ENCODE assay signal across 12 cellular contexts in the genomic region with DNA sequence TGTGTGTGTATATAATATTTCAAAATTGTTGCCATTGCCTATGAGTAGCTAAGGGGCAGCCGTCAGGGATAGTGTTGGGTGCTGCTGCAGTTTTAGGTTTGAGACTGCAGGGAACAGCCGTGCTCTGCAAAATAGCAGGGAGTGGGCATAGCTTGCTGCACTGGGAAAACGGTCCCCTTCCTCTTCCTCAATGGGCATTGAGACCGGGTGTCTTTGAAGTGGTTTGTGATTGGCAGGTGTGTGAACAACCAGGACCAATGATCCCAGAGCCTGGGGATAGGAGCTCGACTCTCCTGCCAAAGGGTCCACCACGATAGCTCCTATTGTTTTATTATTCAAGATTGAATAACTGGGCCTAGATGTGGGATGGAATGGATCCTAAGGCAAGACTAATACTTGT. TPM values are rescaled to one million over a fixed set of nuclear protein-coding genes. Genes with fewer than 3 reads are reported as not detected.
DNase-seq lines count a peak whose midpoint lies in the region; FAIRE-seq and TF ChIP-seq lines count a peak whose summit lies in the region.
"Had no signal": no experiment of that assay in that cellular context is flagged by ENCODE, and none has a peak within 500 bp of the region (broad histone marks: within the 10 kb centered on the region; RNA-seq: fewer than 3 reads in every experiment).

No MANE protein-coding gene starts in this region.

- H3K27ac ChIP-seq in H9 (ENCODE audit: insufficient read length, low read depth, low read length): no peak overlapping the region
- H3K27ac ChIP-seq in astrocyte (ENCODE audit: low read depth, low read length): no peak overlapping the region
- H3K27ac ChIP-seq in neural progenitor cell: no peak overlapping the region
- H3K27ac ChIP-seq in SJCRH30: no peak overlapping the region
- H3K27ac ChIP-seq: RWPE1, VCaP had no signal

- no peak overlapping the region for H4K5ac ChIP-seq in H9 (ENCODE audit: insufficient read length, low read depth, low read length)

- H3K36me3 ChIP-seq in astrocyte (ENCODE audit: insufficient read depth, low read length): no peaks in the 10 kb centered on the region
- no peaks in the 10 kb centered on the region for H3K36me3 ChIP-seq in neural progenitor cell
- H3K36me3 ChIP-seq in SJCRH30: no peaks in the 10 kb centered on the region

- H3K4ac ChIP-seq in H9 (ENCODE audit: low read depth, low read length): no peak overlapping the region

- H3K56ac ChIP-seq in H9 (ENCODE audit: insufficient read length, low read depth, low read length): no peak overlapping the region

- peaks cover 46% of the 10 kb centered on the region for H3K27me3 Mint-ChIP-seq in activated CD4-positive, alpha-beta T cell treated with anti-CD3 and anti-CD28 coated beads, Interleukin-2, amount 10 ng/mL, durations not matched to agents 7 days and 5 days
- H3K27me3 Mint-ChIP-seq in H9 (ENCODE audit: low read depth) (peaks cover 93% of the 10 kb centered on the region), astrocyte (ENCODE audit: low read depth, unreplicated experiment) (peaks cover 72% of the 10 kb centered on the region), neural progenitor cell (ENCODE audit: insufficient read depth, low read depth) (peaks cover 39% of the 10 kb centered on the region)

- H3K23ac ChIP-seq in H9 (ENCODE audit: insufficient read length, low read depth, low read length): no peak overlapping the region

- CTCF ChIA-PET in activated CD4-positive, alpha-beta T cell treated with anti-CD3 and anti-CD28 coated beads, Interleukin-2, amount 10 ng/mL, durations not matched to agents 7 days and 5 days (lab: Charles Lee): interaction anchor here (0.7 to 4.0 kb wide), 8 partner anchors 10 to 59 kb away, joined by 3 to 34 read pairs (median 4); no protein-coding TSS in a partner anchor

- no peak overlapping the region for H2BK5ac ChIP-seq in H9 (ENCODE audit: insufficient read length, low read length)

- no peak overlapping the region for H3K18ac ChIP-seq in H9 (ENCODE audit: insufficient read length, low read depth, low read length)

- H3K9me3 ChIP-seq in H9 (ENCODE audit: control insufficient read depth, low read depth, low read length) (no peaks in the 10 kb centered on the region), astrocyte (ENCODE audit: insufficient read depth, low read depth, low read length) (no peaks in the 10 kb centered on the region), neural progenitor cell (ENCODE audit: low read depth) (no peaks in the 10 kb centered on the region), SJCRH30 (replicated peaks) (no peaks in the 10 kb centered on the region)

- TF ChIP-seq CTCF in H9 (conservative IDR thresholded peaks at IDR 0.05) (no peak), astrocyte (IDR thresholded peaks at IDR 0.05; ENCODE audit: insufficient read depth, low read depth, low read length) (no peak), neural progenitor cell (IDR thresholded peaks at IDR 0.05) (no peak)

- peaks cover 4% of the 10 kb centered on the region for H3K23me2 ChIP-seq in H9 (ENCODE audit: insufficient read length, low read depth, low read length, poor library complexity, severe bottlenecking)

- no peak overlapping the region for H2AK5ac ChIP-seq in H9 (ENCODE audit: insufficient read length, low read length)

- H2BK120ac ChIP-seq in H9 (ENCODE audit: low read depth, low read length, poor library complexity, severe bottlenecking): no peak overlapping the region

- no peaks in the 10 kb centered on the region for H3K79me1 ChIP-seq in H9 (ENCODE audit: insufficient read depth, low read depth, low read length, poor library complexity, severe bottlenecking)

- H4K8ac ChIP-seq in H9 (replicated peaks; ENCODE audit: insufficient read length, low read depth, low read length): no peak overlapping the region

- H3K4me3 Mint-ChIP-seq in activated CD4-positive, alpha-beta T cell treated with anti-CD3 and anti-CD28 coated beads, Interleukin-2, amount 10 ng/mL, durations not matched to agents 7 days and 5 days: peak overlapping the region; percentile 11
- H3K4me3 Mint-ChIP-seq in H9: peak overlapping the region in 1 of 2 experiments; percentile 37; a peak in 1 of 5 replicates
- H3K4me3 Mint-ChIP-seq in astrocyte (ENCODE audit: unreplicated experiment): no peak overlapping the region
- H3K4me3 Mint-ChIP-seq in neural progenitor cell: peak overlapping the region; percentile 38

- POLR2A ChIA-PET in activated CD4-positive, alpha-beta T cell treated with anti-CD3 and anti-CD28 coated beads, Interleukin-2, amount 10 ng/mL, durations not matched to agents 7 days and 5 days (lab: Charles Lee): no interaction called here

- H3K9me3 Mint-ChIP-seq in activated CD4-positive, alpha-beta T cell treated with anti-CD3 and anti-CD28 coated beads, Interleukin-2, amount 10 ng/mL, durations not matched to agents 7 days and 5 days: no peaks in the 10 kb centered on the region
- peaks cover 2 to 3% of the 10 kb centered on the region in 2 experiments; a peak in 4 of 5 replicates for H3K9me3 Mint-ChIP-seq in H9
- H3K9me3 Mint-ChIP-seq in astrocyte (ENCODE audit: unreplicated experiment): peaks cover 6% of the 10 kb centered on the region
- peaks cover 3% of the 10 kb centered on the region for H3K9me3 Mint-ChIP-seq in neural progenitor cell

- no peak overlapping the region for H2BK20ac ChIP-seq in H9 (ENCODE audit: low read depth, low read length, poor library complexity, severe bottlenecking)

- no peaks in the 10 kb centered on the region for H3K36me3 Mint-ChIP-seq in activated CD4-positive, alpha-beta T cell treated with anti-CD3 and anti-CD28 coated beads, Interleukin-2, amount 10 ng/mL, durations not matched to agents 7 days and 5 days (ENCODE audit: low read depth)
- H3K36me3 Mint-ChIP-seq in H9 (ENCODE audit: insufficient read depth in 1 of 3, low read depth in 3 of 3): peaks cover 0 to 5% (median 0%) of the 10 kb centered on the region in 3 experiments; a peak in 2 of 7 replicates
- H3K36me3 Mint-ChIP-seq in astrocyte (ENCODE audit: low read depth, unreplicated experiment): peaks cover 3% of the 10 kb centered on the region
- peaks cover 4% of the 10 kb centered on the region for H3K36me3 Mint-ChIP-seq in neural progenitor cell

- H3K14ac ChIP-seq in H9 (ENCODE audit: insufficient read depth, low read length): no peak overlapping the region

- H3K4me2 ChIP-seq in H9 (ENCODE audit: insufficient read depth, insufficient read length, low read length) (peak overlapping the region; percentile 53), astrocyte (ENCODE audit: low read length) (peak overlapping the region; percentile 57), neural progenitor cell (no peak overlapping the region)

- no CpG with 5 or more reads among the region's 6 CpGs for WGBS in H9 (ENCODE audit: extremely low coverage, insufficient read length, low lambda C conversion rate)

- H3K27me3 ChIP-seq in H9 (ENCODE audit: insufficient read depth, low read length) (peaks cover 31% of the 10 kb centered on the region), astrocyte (ENCODE audit: insufficient read depth, low read length) (peaks cover 31% of the 10 kb centered on the region), neural progenitor cell (peaks cover 98% of the 10 kb centered on the region), SJCRH30 (no peaks in the 10 kb centered on the region)

- DNase-seq in activated CD4-positive, alpha-beta T cell treated with anti-CD3 and anti-CD28 coated beads, Interleukin-2, amount 10 ng/mL, durations not matched to agents 7 days and 5 days: no peak
- DNase-seq in activated CD4-positive, alpha-beta T cell treated with anti-CD3 and anti-CD28 coated beads, Interleukin-2, amount 50 U/mL, for 48 hours: no peak
- DNase-seq in H9 (no peak), astrocyte (ENCODE audit: low read depth) (no peak), neural progenitor cell (ENCODE audit: low spot score) (no peak), SJCRH30 (no peak), SIG-M5 (lab: John Stamatoyannopoulos, UW) (no peak), NCI-H1092 treated with DMSO at 0.1 percent for 48 hours (lab: John Stamatoyannopoulos, UW) (no peak)

- H4K20me1 ChIP-seq in H9 (ENCODE audit: control insufficient read depth, insufficient read depth, insufficient read length) (peaks cover 4% of the 10 kb centered on the region), astrocyte (ENCODE audit: insufficient read depth, low read length) (no peaks in the 10 kb centered on the region), neural progenitor cell (ENCODE audit: low read depth) (peaks cover 16% of the 10 kb centered on the region)

- no peak overlapping the region for H3K4me3 ChIP-seq in astrocyte (ENCODE audit: insufficient read depth, low read depth, low read length)
- H3K4me3 ChIP-seq in neural progenitor cell: no peak overlapping the region
- no peak overlapping the region for H3K4me3 ChIP-seq in SJCRH30

- H2AFZ ChIP-seq in H9 (ENCODE audit: low read length): no peak overlapping the region
- H2AFZ ChIP-seq in astrocyte (ENCODE audit: low read depth, low read length): no peak overlapping the region
- H2AFZ ChIP-seq in neural progenitor cell (replicated peaks): no peak overlapping the region

- no peak overlapping the region for H3K27ac Mint-ChIP-seq in activated CD4-positive, alpha-beta T cell treated with anti-CD3 and anti-CD28 coated beads, Interleukin-2, amount 10 ng/mL, durations not matched to agents 7 days and 5 days
- H3K27ac Mint-ChIP-seq in H9 (no peak overlapping the region), astrocyte (ENCODE audit: unreplicated experiment) (no peak overlapping the region), neural progenitor cell (no peak overlapping the region)

- no peak overlapping the region for H4K91ac ChIP-seq in H9 (ENCODE audit: insufficient read length, low read depth, low read length)

- no peak overlapping the region for H3T11ph ChIP-seq in H9 (ENCODE audit: low read length)

- H3K9ac ChIP-seq in H9 (ENCODE audit: extremely low read depth, insufficient read length, low read length) (no peak overlapping the region), astrocyte (ENCODE audit: low read length) (no peak overlapping the region), neural progenitor cell (no peak overlapping the region)

- H2BK15ac ChIP-seq in H9 (ENCODE audit: low read depth, low read length): no peak overlapping the region

- H3K79me2 ChIP-seq in H9 (ENCODE audit: insufficient read depth, low read length) (no peaks in the 10 kb centered on the region), astrocyte (ENCODE audit: insufficient read depth, low read length) (no peaks in the 10 kb centered on the region), neural progenitor cell (ENCODE audit: low read depth) (no peaks in the 10 kb centered on the region)

- FAIRE-seq in astrocyte (lab: Jason Lieb, UNC): no peak
- FAIRE-seq: GM19239, H54 had no signal

- H3K4me1 Mint-ChIP-seq in activated CD4-positive, alpha-beta T cell treated with anti-CD3 and anti-CD28 coated beads, Interleukin-2, amount 10 ng/mL, durations not matched to agents 7 days and 5 days: peaks cover 26% of the 10 kb centered on the region
- H3K4me1 Mint-ChIP-seq in H9 (peaks cover 9 to 19% of the 10 kb centered on the region in 2 experiments), astrocyte (ENCODE audit: low read depth, unreplicated experiment) (no peaks in the 10 kb centered on the region), neural progenitor cell (peaks cover 17% of the 10 kb centered on the region)

- peaks cover 6% of the 10 kb centered on the region for H3F3A ChIP-seq in neural progenitor cell (ENCODE audit: low read depth)

- H2BK12ac ChIP-seq in H9 (ENCODE audit: insufficient read length, low read depth, low read length): no peak overlapping the region

- no peaks in the 10 kb centered on the region for H3K4me1 ChIP-seq in H9 (ENCODE audit: insufficient read depth, low read length)
- no peaks in the 10 kb centered on the region for H3K4me1 ChIP-seq in astrocyte (ENCODE audit: insufficient read depth, low read length)
- no peaks in the 10 kb centered on the region for H3K4me1 ChIP-seq in neural progenitor cell
- 0 out of 2 replicates have a peak, but pooled peaks cover 2% of the 10 kb centered on the region for H3K4me1 ChIP-seq in SJCRH30

RNA-seq across cellular contexts. Expression of a gene that starts 5.1 kb away (rescaled TPM):
- under 1 TPM; 0.27 to 0.64 TPM for total RNA-seq in activated CD4-positive, alpha-beta T cell treated with anti-CD3 and anti-CD28 coated beads, Interleukin-2, amount 10 ng/mL, durations not matched to agents 7 days and 5 days
- total RNA-seq in H9 (2021) (3.9 and 4.3 TPM in 2 replicates), astrocyte (2.3 and 4.1 TPM in 2 replicates), neural progenitor cell (ENCODE audit: low replicate concordance) (1.9 and 2.5 TPM in 2 replicates)
- total RNA-seq in SJCRH30 (2014; rRNA removed; shearing (Covaris generic)): 2.6 and 5.2 TPM in 2 replicates

RNA-seq across cellular contexts. Expression of a gene that starts 23.5 kb away (rescaled TPM):
- 100 to 1,000 TPM; 100 to 103 TPM for total RNA-seq in activated CD4-positive, alpha-beta T cell treated with anti-CD3 and anti-CD28 coated beads, Interleukin-2, amount 10 ng/mL, durations not matched to agents 7 days and 5 days
- 114 and 122 TPM in 2 replicates for total RNA-seq in H9 (2021)
- 68.0 and 74.8 TPM in 2 replicates for total RNA-seq in astrocyte
- total RNA-seq in neural progenitor cell (ENCODE audit: low replicate concordance): 94.3 and 111 TPM in 2 replicates
- total RNA-seq in SJCRH30 (2014; rRNA removed; shearing (Covaris generic)): 119 and 126 TPM in 2 replicates

RNA-seq across cellular contexts. Expression of a gene that starts 35.1 kb away (rescaled TPM):
- total RNA-seq in activated CD4-positive, alpha-beta T cell treated with anti-CD3 and anti-CD28 coated beads, Interleukin-2, amount 10 ng/mL, durations not matched to agents 7 days and 5 days: 100 to 1,000 TPM; 382 to 387 TPM
- total RNA-seq in H9 (2021) (756 and 774 TPM in 2 replicates), astrocyte (256 and 292 TPM in 2 replicates), neural progenitor cell (ENCODE audit: low replicate concordance) (246 and 288 TPM in 2 replicates)
- 295 and 334 TPM in 2 replicates for total RNA-seq in SJCRH30 (2014; rRNA removed; shearing (Covaris generic))
